ENCODE assay signal across 8 cellular contexts in the genomic region with DNA sequence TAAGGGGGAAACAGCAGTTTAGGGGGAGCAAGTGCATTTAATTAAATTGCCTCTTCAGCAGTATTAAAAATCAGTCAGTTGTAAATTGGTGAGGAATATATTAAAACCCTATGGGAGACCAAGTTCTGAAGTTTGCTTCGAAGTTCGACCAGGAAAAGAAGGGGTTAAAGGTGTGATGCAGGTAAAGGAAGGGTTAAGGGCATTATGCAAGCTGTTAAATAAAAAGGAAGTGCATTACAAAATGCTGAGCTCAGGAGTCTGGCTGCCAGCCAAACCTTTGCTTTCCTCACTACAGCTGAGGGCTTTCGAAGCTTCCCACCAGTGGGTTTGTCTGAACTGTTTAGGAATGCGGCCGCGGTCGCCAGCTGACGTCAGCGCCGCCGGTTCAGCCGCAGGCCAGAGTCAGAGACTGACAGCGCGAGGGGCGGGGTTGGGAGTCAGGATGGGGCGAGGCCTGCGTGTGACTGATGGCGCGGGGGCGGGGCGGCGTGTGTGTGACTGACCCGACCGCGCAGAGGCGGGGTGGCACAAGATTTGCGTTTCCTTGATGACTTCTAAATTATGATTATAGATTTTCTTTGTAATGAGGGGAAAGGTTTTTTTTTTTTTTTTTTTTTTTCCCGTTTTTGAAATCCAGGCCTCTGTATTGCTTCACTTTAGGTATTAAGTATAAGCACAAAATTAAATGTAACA.
DNase-seq lines count a peak whose midpoint lies in the region; ATAC-seq and TF ChIP-seq lines count a peak whose summit lies in the region.

No MANE protein-coding gene starts in this region.

- peak overlapping the region; percentile 80 for H3K4me3 Mint-ChIP-seq in neural crest cell
- H3K4me3 Mint-ChIP-seq in stimulated activated naive CD8-positive, alpha-beta T cell treated with anti-CD3 and anti-CD28 coated beads, Interleukin-15, Interleukin-2, amounts not matched to agents 100 ng/mL and 50 ng/mL, for 24 hours, result peak overlapping the region; percentile 76

- no peak for TF ChIP-seq POLR2A in NB4 (IDR thresholded peaks at IDR 0.05; ENCODE audit: extremely low read depth, insufficient read length)

- H3K27ac ChIP-seq in foreskin keratinocyte, result peak overlapping the region; percentile 96

- H3K4me1 ChIP-seq in foreskin keratinocyte, result peaks cover 14% of the 10 kb centered on the region

- ATAC-seq in HG02610 (IDR thresholded peaks at IDR 0.05; ENCODE audit: unreplicated experiment), result peak; percentile 99
- ATAC-seq in foreskin keratinocyte, result peak; percentile 99

- TF ChIP-seq CTCF in NB4 (IDR thresholded peaks at IDR 0.05; ENCODE audit: low read depth, low read length) (no peak), foreskin keratinocyte (conservative IDR thresholded peaks at IDR 0.05) (peak; percentile 51), neural crest cell (conservative IDR thresholded peaks at IDR 0.05) (no peak)

- peaks cover 50% of the 10 kb centered on the region for H3K4me1 Mint-ChIP-seq in neural crest cell
- peaks cover 57% of the 10 kb centered on the region for H3K4me1 Mint-ChIP-seq in stimulated activated naive CD8-positive, alpha-beta T cell treated with anti-CD3 and anti-CD28 coated beads, Interleukin-15, Interleukin-2, amounts not matched to agents 100 ng/mL and 50 ng/mL, for 24 hours (ENCODE audit: low read depth)

- H3K27me3 Mint-ChIP-seq in neural crest cell (ENCODE audit: low read depth), result no peaks in the 10 kb centered on the region
- H3K27me3 Mint-ChIP-seq in stimulated activated naive CD8-positive, alpha-beta T cell treated with anti-CD3 and anti-CD28 coated beads, Interleukin-15, Interleukin-2, amounts not matched to agents 100 ng/mL and 50 ng/mL, for 24 hours, result peaks cover 4% of the 10 kb centered on the region

- H3K27ac Mint-ChIP-seq in neural crest cell (ENCODE audit: unreplicated experiment), result peak overlapping the region; percentile 83
- peak overlapping the region; percentile 80 for H3K27ac Mint-ChIP-seq in stimulated activated naive CD8-positive, alpha-beta T cell treated with anti-CD3 and anti-CD28 coated beads, Interleukin-15, Interleukin-2, amounts not matched to agents 100 ng/mL and 50 ng/mL, for 24 hours

- H3K36me3 Mint-ChIP-seq in neural crest cell (ENCODE audit: low read depth), result no peaks in the 10 kb centered on the region
- H3K36me3 Mint-ChIP-seq in stimulated activated naive CD8-positive, alpha-beta T cell treated with anti-CD3 and anti-CD28 coated beads, Interleukin-15, Interleukin-2, amounts not matched to agents 100 ng/mL and 50 ng/mL, for 24 hours (ENCODE audit: low read depth), result no peaks in the 10 kb centered on the region

- peak overlapping the region; percentile 42 for H3K4me3 ChIP-seq in NB4 (ENCODE audit: low read depth, low read length)

- no peaks in the 10 kb centered on the region for H3K9me3 Mint-ChIP-seq in neural crest cell
- H3K9me3 Mint-ChIP-seq in stimulated activated naive CD8-positive, alpha-beta T cell treated with anti-CD3 and anti-CD28 coated beads, Interleukin-15, Interleukin-2, amounts not matched to agents 100 ng/mL and 50 ng/mL, for 24 hours, result no peaks in the 10 kb centered on the region

- in situ Hi-C loops in SK-MEL-5 (cut with HindIII; ENCODE audit: low pct_unique_long_range_greater_than_20kb, low sequenced_read_pairs), result no loop called here

- no peaks in the 10 kb centered on the region for H3K27me3 ChIP-seq in foreskin keratinocyte

- DNase-seq in GM04504 (ENCODE audit: low read depth), result peak; percentile 98
- peak; percentile 96 for DNase-seq in NB4 (ENCODE audit: low read depth)
- peak; percentile 99 for DNase-seq in SK-MEL-5 (ENCODE audit: low read depth, low spot score)
- DNase-seq in activated naive CD4-positive, alpha-beta T cell treated with Interleukin-2 at 50 U/mL for 16 hours, result peak; percentile 98
- DNase-seq in foreskin keratinocyte, result peak; percentile 99 to 100
- DNase-seq in neural crest cell (ENCODE audit: low read depth, low spot score), result peak; percentile 93

Comparison
In these comparisons a context has a peak if more than half of its experiments do, and no peak if none do; other contexts are left out.
1. Peak in every context shown above with its lines: DNase-seq, ATAC-seq, H3K4me3 ChIP-seq and H3K27ac ChIP-seq.